18 cellular contexts compared by ENCODE assay signal in the genomic region with DNA sequence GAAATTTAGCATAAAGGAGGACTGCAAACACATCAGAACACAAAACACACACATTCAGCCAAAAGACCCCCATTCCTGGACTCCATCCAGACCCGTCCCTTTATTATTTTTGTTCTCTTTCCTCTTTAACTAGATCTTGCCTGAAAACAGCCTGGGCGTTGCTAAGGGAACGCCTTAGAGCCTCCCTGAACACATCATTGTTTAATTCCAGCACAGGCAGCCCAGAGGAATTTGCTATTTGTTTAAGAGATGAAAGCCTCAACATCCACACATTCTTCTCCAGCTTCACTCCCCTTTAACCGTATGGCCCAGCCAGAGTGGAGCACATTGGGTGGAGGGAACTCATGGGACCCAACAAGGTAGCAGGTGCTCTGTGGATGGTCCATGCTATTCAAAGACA. TPM values are rescaled to one million over a fixed set of nuclear protein-coding genes. Genes with fewer than 3 reads are reported as not detected.
DNase-seq lines count a peak whose midpoint lies in the region; ATAC-seq and TF ChIP-seq lines count a peak whose summit lies in the region.
"Had no signal": no experiment of that assay in that cellular context is flagged by ENCODE, and none has a peak within 500 bp of the region (broad histone marks: within the 10 kb centered on the region; RNA-seq: fewer than 3 reads in every experiment).

No MANE protein-coding gene starts in this region.

- H3K27ac Mint-ChIP-seq in progenitor cell of endocrine pancreas, result no peak overlapping the region
- H3K27ac Mint-ChIP-seq: activated naive CD8-positive, alpha-beta T cell had no signal

- peaks cover 16% of the 10 kb centered on the region for H3K27me3 Mint-ChIP-seq in progenitor cell of endocrine pancreas

- peaks cover 10% of the 10 kb centered on the region for H3K4me1 Mint-ChIP-seq in progenitor cell of endocrine pancreas (ENCODE audit: low read depth)

- no peak overlapping the region for H3K4me3 Mint-ChIP-seq in progenitor cell of endocrine pancreas (ENCODE audit: low read depth)
- H3K4me3 Mint-ChIP-seq: activated naive CD8-positive, alpha-beta T cell had no signal

- ATAC-seq in HG02678 (IDR thresholded peaks at IDR 0.05; ENCODE audit: unreplicated experiment), result no peak

- H3K4me3 ChIP-seq in AG10803 (ENCODE audit: low read length), result no peak overlapping the region
- H3K4me3 ChIP-seq: lung had no signal

- no peaks in the 10 kb centered on the region for H3K9me3 Mint-ChIP-seq in progenitor cell of endocrine pancreas (ENCODE audit: low read depth)

- peak; percentile 64 for DNase-seq in AG10803 (ENCODE audit: low read depth)
- peak; percentile 24 for DNase-seq in HT1080 (ENCODE audit: low read depth)
- DNase-seq in caudate nucleus (lab: John Stamatoyannopoulos, UW), result peak in 4 of 61 donors; percentile 6 to 41 (median 28)
- DNase-seq in lung microvascular endothelial cell (ENCODE audit: low read depth in 2 of 2), result peak; percentile 23 to 67
- DNase-seq in cerebellar nuclear complex (lab: John Stamatoyannopoulos, UW), result no peak
- no peak for DNase-seq in progenitor cell of endocrine pancreas (ENCODE audit: low spot score, unreplicated experiment)
- no peak for DNase-seq in GF-D8 (lab: John Stamatoyannopoulos, UW)
- DNase-seq: activated CD4-positive, alpha-beta T cell treated with anti-CD3 and anti-CD28 coated beads, Interleukin-2, amount 50 U/mL, for 48 hours; activated T-cell treated with anti-CD3 and anti-CD28 coated beads, Interleukin-2, amount 50 U/mL, for 1 hour; BE2C; central memory CD4-positive, alpha-beta T cell; DMS153; NCI-H1417 treated with DMSO at 0.1 percent for 48 hours; stimulated activated CD4-positive, alpha-beta T cell treated with anti-CD3 and anti-CD28 coated beads, Interleukin-2, amount 100 ng/mL, for 48 hours; SW 1271 had no signal

- H3K27ac ChIP-seq in caudate nucleus (ENCODE audit: low read depth, low read length), result peak overlapping the region; percentile 71

- no peak for TF ChIP-seq CTCF in AG10803 (conservative IDR thresholded peaks at IDR 0.05; ENCODE audit: low read length)
- TF ChIP-seq CTCF in progenitor cell of endocrine pancreas (IDR thresholded peaks at IDR 0.05; ENCODE audit: unreplicated experiment), result no peak

- H3K36me3 Mint-ChIP-seq in progenitor cell of endocrine pancreas (ENCODE audit: insufficient read depth), result no peaks in the 10 kb centered on the region
- H3K36me3 Mint-ChIP-seq: activated naive CD8-positive, alpha-beta T cell had no signal

RNA-seq across cellular contexts. Expression of gene PODXL, which starts 44.1 kb away (rescaled TPM):
- total RNA-seq in HT1080 (2014; rRNA removed; shearing (Covaris generic)), result 111 and 131 TPM in 2 replicates
- polyA plus RNA-seq in HT1080 (2015; cell fraction: cytosol; rRNA removed), result 85.8 and 108 TPM in 2 replicates
- polyA plus RNA-seq in HT1080 (2015; cell fraction: nucleus; rRNA removed), result 215 and 216 TPM in 2 replicates
- total RNA-seq in lung microvascular endothelial cell (75.0 and 152 TPM in 2 replicates), progenitor cell of endocrine pancreas (21.2 and 27.0 TPM in 2 replicates)

Comparison
In these comparisons a context has a peak if more than half of its experiments do, and no peak if none do; other contexts are left out.
1. DNase-seq: peak in AG10803 (single experiment), HT1080 (single experiment) and lung microvascular endothelial cell (2 of 2); none in cerebellar nuclear complex (0 of 2), progenitor cell of endocrine pancreas (single experiment) and GF-D8 (single experiment).